ENCODE assay signal across 1 cellular context in the genomic region with DNA sequence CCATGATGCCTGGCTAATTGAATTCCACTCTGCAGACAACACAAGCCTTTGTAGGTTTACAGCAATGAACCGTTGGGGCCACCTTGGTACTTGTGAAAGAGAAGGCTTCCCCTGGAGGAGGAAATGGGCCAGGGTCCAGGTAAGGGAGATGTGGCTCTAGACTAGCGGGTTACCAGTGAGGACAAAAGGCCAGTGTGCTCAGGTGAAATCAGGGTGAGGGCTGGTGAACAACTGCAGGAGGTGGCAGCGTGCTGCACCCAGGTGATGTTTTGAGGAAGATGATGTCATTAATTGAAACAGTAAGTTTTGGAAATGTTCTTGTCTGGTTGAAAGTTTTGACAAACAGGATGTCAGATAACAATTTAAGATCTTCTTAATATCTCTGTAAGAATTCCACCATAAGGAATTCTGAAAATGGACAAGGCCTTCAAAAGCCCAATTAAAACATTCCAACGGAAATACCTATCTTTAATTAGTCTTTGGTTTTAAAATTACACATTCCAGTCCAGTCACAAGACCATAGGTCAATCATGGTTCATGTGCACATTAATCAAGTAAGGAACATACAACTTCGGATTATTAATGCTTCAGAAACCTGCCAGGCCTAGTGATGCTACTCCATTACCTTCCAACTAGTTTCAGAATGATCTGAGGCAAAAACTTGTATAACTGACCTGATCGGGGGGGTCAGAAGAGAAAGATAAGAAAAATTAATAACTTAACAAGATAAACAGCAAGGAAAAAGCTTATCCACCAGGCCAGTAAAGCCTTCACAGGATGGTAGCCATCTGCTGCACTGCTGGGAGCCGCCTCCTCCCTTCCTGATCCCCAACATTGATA.
TF ChIP-seq lines count a peak whose summit lies in the region.

No MANE protein-coding gene starts in this region.

TF ChIP-seq in HepG2, 621 proteins besides CTCF, POLR2A, EP300 and RAD21:
- peak; percentile 86 for TF ChIP-seq ATF7 (IDR thresholded peaks at IDR 0.05)
- no peak for TF ChIP-seq ATF7 (CRISPR knock-in tag; IDR thresholded peaks at IDR 0.05)
- no peak for TF ChIP-seq ZMYM2 (CRISPR knock-in tag; IDR thresholded peaks at IDR 0.05)
